Comparison of ENCODE assay signal across 1 cellular context in the genomic region with DNA sequence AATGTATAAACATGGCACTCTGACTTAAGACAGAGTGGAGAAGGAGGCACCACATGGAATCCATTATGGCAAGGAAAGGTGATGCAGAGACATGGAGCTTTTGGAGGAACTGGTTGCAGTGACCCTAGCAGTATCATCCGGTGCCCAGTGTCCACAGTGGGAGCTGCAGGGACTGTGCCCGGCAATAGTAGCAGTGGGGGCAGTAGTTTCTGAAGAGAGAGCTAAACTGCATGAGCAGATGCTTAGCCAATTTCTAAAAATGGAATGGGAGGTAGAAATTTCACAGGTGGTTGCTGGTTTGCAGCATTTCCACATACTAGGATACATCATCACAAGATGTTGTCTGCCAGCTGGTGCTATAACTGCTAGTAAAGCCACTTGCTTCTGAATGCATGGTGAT.
TF ChIP-seq lines count a peak whose summit lies in the region.

No MANE protein-coding gene starts in this region.

TF ChIP-seq in IMR-90, 13 proteins besides CTCF, POLR2A, EP300 and RAD21 (continued from another document):
- no peak for TF ChIP-seq RCOR1 (IDR thresholded peaks at IDR 0.05; ENCODE audit: insufficient replicate concordance, low read length)
- no peak for TF ChIP-seq MAFK (IDR thresholded peaks at IDR 0.05; ENCODE audit: low read depth, low read length)
- no peak for TF ChIP-seq CEBPB (IDR thresholded peaks at IDR 0.05; ENCODE audit: low read depth, low read length)
- no peak for TF ChIP-seq USF2 (IDR thresholded peaks at IDR 0.05; ENCODE audit: low read depth, low read length)
- TF ChIP-seq RFX5 (IDR thresholded peaks at IDR 0.05; ENCODE audit: low read depth, low read length) = no peak
- TF ChIP-seq MXI1 (IDR thresholded peaks at IDR 0.05; ENCODE audit: borderline replicate concordance, low read depth, low read length) = no peak
